ENCODE assay signal across 14 cellular contexts in the genomic region with DNA sequence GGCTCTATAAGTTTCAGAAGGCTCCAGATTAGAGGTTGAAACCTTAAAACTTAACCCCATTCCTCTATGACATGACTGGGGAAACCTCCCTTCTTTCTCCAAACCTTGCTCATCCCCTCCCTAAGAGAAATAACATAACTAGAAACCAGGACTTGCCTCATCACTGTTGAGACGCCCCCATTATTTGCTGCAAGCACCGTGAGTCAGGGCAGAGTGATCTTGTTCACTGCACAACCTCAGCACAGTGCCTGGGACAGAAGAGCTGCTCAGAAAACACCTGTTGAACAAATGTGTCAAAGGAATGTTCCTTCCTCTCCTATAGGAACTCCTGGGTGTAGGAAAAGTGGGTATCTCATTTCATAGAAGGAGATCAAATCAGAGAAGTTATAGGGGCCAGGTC.
"Had no signal": no experiment of that assay in that cellular context is flagged by ENCODE, and none has a peak within 500 bp of the region (broad histone marks: within the 10 kb centered on the region; RNA-seq: fewer than 3 reads in every experiment).

No MANE protein-coding gene starts in this region.

- H3K36me3 ChIP-seq: brain microvascular endothelial cell, right lobe of liver, spleen, thyroid gland had no signal

- H3K4me3 Mint-ChIP-seq: activated CD4-positive, alpha-beta T cell treated with anti-CD3 and anti-CD28 coated beads, Interleukin-2, amount 10 ng/mL, durations not matched to agents 7 days and 5 days; activated naive CD8-positive, alpha-beta T cell; activated T-cell treated with anti-CD3 and anti-CD28 coated beads, Interleukin-2, amount 50 U/mL, for 72 hours; nephron had no signal

- ATAC-seq: activated T-cell treated with anti-CD3 and anti-CD28 coated beads, Interleukin-2, amount 50 U/mL, for 72 hours; right lobe of liver had no signal

- H3K4me1 ChIP-seq: spleen, thyroid gland had no signal

- H3K4me1 Mint-ChIP-seq: activated CD4-positive, alpha-beta T cell treated with anti-CD3 and anti-CD28 coated beads, Interleukin-2, amount 10 ng/mL, durations not matched to agents 7 days and 5 days had no signal

- H3K27ac Mint-ChIP-seq: activated CD4-positive, alpha-beta T cell treated with anti-CD3 and anti-CD28 coated beads, Interleukin-2, amount 10 ng/mL, durations not matched to agents 7 days and 5 days; activated naive CD8-positive, alpha-beta T cell; activated T-cell treated with anti-CD3 and anti-CD28 coated beads, Interleukin-2, amount 50 U/mL, for 72 hours; nephron; progenitor cell of endocrine pancreas had no signal

- DNase-seq: activated CD4-positive, alpha-beta T cell treated with anti-CD3 and anti-CD28 coated beads, Interleukin-2, amount 10 ng/mL, durations not matched to agents 7 days and 5 days; activated CD8-positive, alpha-beta memory T cell treated with anti-CD3 and anti-CD28 coated beads, Interleukin-2, amount 50 U/mL, for 48 hours; activated gamma-delta T cell treated with Interleukin-2 at 50 U/mL for 16 hours; activated T-cell treated with anti-CD3 and anti-CD28 coated beads, Interleukin-2, amount 50 U/mL, for 72 hours; brain microvascular endothelial cell; erythroblast; kidney; right lobe of liver; spleen; stimulated activated CD4-positive, alpha-beta T cell treated with anti-CD3 and anti-CD28 coated beads, Interleukin-1b, Interleukin-23, amount 100 ng/mL, for 48 hours; thyroid gland had no signal

- H3K27me3 Mint-ChIP-seq: progenitor cell of endocrine pancreas had no signal

- H3K9me3 Mint-ChIP-seq: activated CD4-positive, alpha-beta T cell treated with anti-CD3 and anti-CD28 coated beads, Interleukin-2, amount 10 ng/mL, durations not matched to agents 7 days and 5 days; activated T-cell treated with anti-CD3 and anti-CD28 coated beads, Interleukin-2, amount 50 U/mL, for 72 hours; nephron had no signal

- H3K27me3 ChIP-seq: brain microvascular endothelial cell, right lobe of liver, spleen, thyroid gland had no signal

- H3K9me3 ChIP-seq: right lobe of liver, spleen, thyroid gland had no signal

- H3K27ac ChIP-seq: thyroid gland had no signal

- H3K4me3 ChIP-seq: right lobe of liver, spleen, thyroid gland had no signal

- FAIRE-seq: kidney had no signal

- H3K36me3 Mint-ChIP-seq: activated naive CD8-positive, alpha-beta T cell had no signal
